In genomic region chr9:136522354-136523237, GRCh38 we compare ENCODE assay signal across 21 cellular contexts. TPM values are rescaled to one million over a fixed set of nuclear protein-coding genes. Genes with fewer than 3 reads are reported as not detected.
DNase-seq lines count a peak whose midpoint lies in the region; ATAC-seq, FAIRE-seq and TF ChIP-seq lines count a peak whose summit lies in the region.
"Had no signal": no experiment of that assay in that cellular context is flagged by ENCODE, and none has a peak within 500 bp of the region (broad histone marks: within the 10 kb centered on the region; RNA-seq: fewer than 3 reads in every experiment).

No MANE protein-coding gene starts in this region.

- H3K4ac ChIP-seq in IMR-90 (ENCODE audit: low read depth, low read length), result no peak overlapping the region

- H3K4me3 ChIP-seq in BLaER1 (no peak overlapping the region), IMR-90 (ENCODE audit: insufficient read depth, low read depth, low read length) (no peak overlapping the region), K562 (no peak overlapping the region), mucosa of descending colon (no peak overlapping the region)
- H3K4me3 ChIP-seq: right lobe of liver, uterus had no signal

- DNase-seq in IMR-90, result no peak
- no peak for DNase-seq in K562 (ENCODE audit: extremely low read depth in 1 of 4, low spot score in 3 of 4)
- peak in 2 of 3 donors; percentile 50 to 68 for DNase-seq in mucosa of descending colon
- no peak for DNase-seq in AML-193 (lab: John Stamatoyannopoulos, UW)
- no peak for DNase-seq in activated CD4-positive, alpha-beta T cell treated with anti-CD3 and anti-CD28 coated beads for 1 hour
- DNase-seq: activated CD4-positive, alpha-beta memory T cell treated with anti-CD3 and anti-CD28 coated beads, Interleukin-2, amount 10 ng/mL, durations not matched to agents 7 days and 5 days; activated CD4-positive, CD25-positive, alpha-beta regulatory T cell; CD4-positive, alpha-beta T cell; GDM1; kidney glomerular epithelial cell; NCI-H1417 treated with DMSO at 0.1 percent for 48 hours; NCI-H510A; right lobe of liver; stimulated activated CD8-positive, alpha-beta memory T cell treated with anti-CD3 and anti-CD28 coated beads, Interleukin-4, amount 100 ng/mL, for 48 hours; T1000; uterus had no signal

- H3K36me3 ChIP-seq in BLaER1 (peaks cover 42% of the 10 kb centered on the region), IMR-90 (ENCODE audit: control insufficient read depth, insufficient read depth, low read length) (peaks cover 34% of the 10 kb centered on the region), K562 (ENCODE audit: control insufficient read depth, insufficient read depth, low read length) (peaks cover 23% of the 10 kb centered on the region; the same call in 1 of the 3 replicates), mucosa of descending colon (ENCODE audit: low read depth) (peaks cover 8% of the 10 kb centered on the region)
- H3K36me3 ChIP-seq: uterus had no signal

- TF ChIP-seq POLR2A in IMR-90 (IDR thresholded peaks at IDR 0.05; ENCODE audit: low read depth, low read length) (no peak), K562 (conservative IDR thresholded peaks at IDR 0.05) (no peak)

- H3K18ac ChIP-seq in IMR-90 (ENCODE audit: low read depth, low read length), result no peak overlapping the region

- no peak overlapping the region for H2AK5ac ChIP-seq in IMR-90 (ENCODE audit: low read depth, low read length)

- BruUV-seq in IMR-90 (replicated peaks; lab: Mats Ljungman, UMichigan) (no TSS peak), K562 (replicated peaks; lab: Mats Ljungman, UMichigan) (no TSS peak)

- H4K91ac ChIP-seq in IMR-90 (ENCODE audit: insufficient read depth, low read depth, low read length), result no peak overlapping the region

- H2BK5ac ChIP-seq in IMR-90 (ENCODE audit: low read depth, low read length, poor library complexity, severe bottlenecking), result no peak overlapping the region

- no peak overlapping the region for H2BK120ac ChIP-seq in IMR-90 (ENCODE audit: low read depth, low read length)

- H3K14ac ChIP-seq in IMR-90 (replicated peaks; ENCODE audit: low read depth, low read length), result no peak overlapping the region

- no peak for FAIRE-seq in K562 (lab: Jason Lieb, UNC)
- FAIRE-seq: bronchial epithelial cell, endothelial cell of umbilical vein had no signal

- no peak overlapping the region for H2AFZ ChIP-seq in IMR-90 (replicated peaks; ENCODE audit: low read length, poor library complexity)
- no peak overlapping the region for H2AFZ ChIP-seq in K562 (ENCODE audit: low read depth, low read length)

- WGBS in IMR-90 (ENCODE audit: extremely low coverage in 2 of 2, insufficient read length in 1 of 2), 2 experiments, result 95% methylated on average over 34 of the region's 59 CpGs; no CpG with 5 or more reads in 1 of the 2 experiments
- 88% methylated on average over 44 of the region's 59 CpGs for WGBS in K562 (ENCODE audit: insufficient coverage, low coverage, missing lambda C conversion rate)

- H2AK9ac ChIP-seq in IMR-90 (replicated peaks; ENCODE audit: low read depth, low read length, poor library complexity), result no peak overlapping the region

- POLR2A ChIA-PET in IMR-90 (lab: Charles Lee; ENCODE audit: unreplicated experiment), result no interaction called here
- POLR2A ChIA-PET in K562 (lab: Yijun Ruan, JAX), result interaction anchor here (0.7 kb wide), 1 partner anchor 126 kb away, joined by 3 read pairs; no protein-coding TSS in a partner anchor

- no peak overlapping the region for H3K27ac ChIP-seq in BLaER1
- H3K27ac ChIP-seq in IMR-90 (ENCODE audit: insufficient read depth, low read length), result no peak overlapping the region
- no peak overlapping the region for H3K27ac ChIP-seq in K562 (ENCODE audit: extremely low read depth, low read depth, low read length)
- H3K27ac ChIP-seq: uterus had no signal

- H3K9me3 ChIP-seq in BLaER1 (no peaks in the 10 kb centered on the region), IMR-90 (ENCODE audit: control insufficient read depth, insufficient read depth, low read length) (no peaks in the 10 kb centered on the region), K562 (replicated peaks; ENCODE audit: control insufficient read depth, insufficient read depth, low read depth, low read length) (no peaks in the 10 kb centered on the region), mucosa of descending colon (no peaks in the 10 kb centered on the region)
- H3K9me3 ChIP-seq: right lobe of liver, uterus had no signal

- TF ChIP-seq EP300 in K562 (IDR thresholded peaks at IDR 0.05; ENCODE audit: low read length), result no peak

- H2BK20ac ChIP-seq in IMR-90 (ENCODE audit: low read depth, low read length), result no peak overlapping the region

- ATAC-seq in IMR-90 (ENCODE audit: low read depth) (no peak), K562 (no peak), mucosa of descending colon (peak; percentile 1), HG02981 (IDR thresholded peaks at IDR 0.05; ENCODE audit: unreplicated experiment) (no peak), HG02973 (IDR thresholded peaks at IDR 0.05; ENCODE audit: unreplicated experiment) (no peak)

- TF ChIP-seq RAD21 in IMR-90 (IDR thresholded peaks at IDR 0.05; ENCODE audit: low read length) (no peak), K562 (CRISPR knock-in tag; conservative IDR thresholded peaks at IDR 0.05 in 1 of 2, IDR thresholded peaks at IDR 0.05 in 1 of 2) (no peak)

- CTCF ChIA-PET in IMR-90 (lab: Yijun Ruan, JAX) (no interaction called here), K562 (lab: Yijun Ruan, JAX; ENCODE audit: low intra/inter-chr PET ratio) (no interaction called here)

- in situ Hi-C loops in IMR-90 (cut with MboI; ENCODE audit: low sequenced_read_pairs), result no loop called here
- in situ Hi-C loops in K562 (cut with MboI), result no loop called here

- no peaks in the 10 kb centered on the region; the same call in 2 of the 3 replicates for H3K79me2 ChIP-seq in K562 (ENCODE audit: control insufficient read depth, insufficient read depth, low read length)

- intact Hi-C loops in IMR-90 (cut with micrococcal nuclease), result no loop called here
- intact Hi-C loops in K562 (cut with micrococcal nuclease), result no loop called here
- intact Hi-C loops in mucosa of descending colon (cut with DNase I, micrococcal nuclease), result no loop called here

- no peak overlapping the region for H4K5ac ChIP-seq in IMR-90 (ENCODE audit: low read depth, low read length)

- no peak overlapping the region for H2BK15ac ChIP-seq in IMR-90 (ENCODE audit: low read depth, low read length)

- H3K56ac ChIP-seq in IMR-90 (ENCODE audit: extremely low read depth, insufficient read depth, low read length), result no peak overlapping the region

- TF ChIP-seq CTCF in IMR-90 (conservative IDR thresholded peaks at IDR 0.05; ENCODE audit: low read depth, low read length) (no peak), K562 (IDR thresholded peaks at IDR 0.05 in 2 of 3, conservative IDR thresholded peaks at IDR 0.05 in 1 of 3; ENCODE audit: insufficient read depth in 2 of 3, low read depth in 1 of 3, low read length in 3 of 3) (no peak), mucosa of descending colon (IDR thresholded peaks at IDR 0.05) (no peak)

- no peaks in the 10 kb centered on the region for H3K27me3 ChIP-seq in BLaER1
- no peaks in the 10 kb centered on the region for H3K27me3 ChIP-seq in IMR-90 (ENCODE audit: control insufficient read depth, insufficient read depth, low read length)
- H3K27me3 ChIP-seq in K562 (ENCODE audit: control insufficient read depth in 2 of 2, insufficient read depth in 2 of 2, low read length in 2 of 2), result no peaks in the 10 kb centered on the region
- H3K27me3 ChIP-seq: right lobe of liver, uterus had no signal

- dilution Hi-C loops in IMR-90 (cut with HindIII; ENCODE audit: low sequenced_read_pairs, unreplicated experiment), result no loop called here

- peaks cover 0 to 14% of the 10 kb centered on the region in 2 experiments; a peak in 3 of 4 replicates for H3K79me1 ChIP-seq in IMR-90 (ENCODE audit: low read depth in 1 of 2, low read length in 2 of 2)

- H3K9ac ChIP-seq in BLaER1 (no peak overlapping the region), IMR-90 (ENCODE audit: low read depth, low read length) (no peak overlapping the region), K562 (ENCODE audit: insufficient read depth in 1 of 2, low read depth in 2 of 2, low read length in 2 of 2) (no peak overlapping the region)

- no peak overlapping the region for H4K8ac ChIP-seq in IMR-90 (ENCODE audit: low read depth in 2 of 2, low read length in 2 of 2)

- no peaks in the 10 kb centered on the region for H3K9me1 ChIP-seq in IMR-90 (ENCODE audit: insufficient read depth, low read length)
- H3K9me1 ChIP-seq in K562 (ENCODE audit: control insufficient read depth, insufficient read depth, low read length), result no peaks in the 10 kb centered on the region

- peaks cover 83% of the 10 kb centered on the region for H3K4me1 ChIP-seq in BLaER1
- H3K4me1 ChIP-seq in IMR-90 (ENCODE audit: control insufficient read depth, insufficient read depth, low read length), result no peaks in the 10 kb centered on the region; the same call in 1 of the 2 replicates
- H3K4me1 ChIP-seq in K562 (replicated peaks in 1 of 2; ENCODE audit: control insufficient read depth in 2 of 2, insufficient read depth in 2 of 2, low read length in 2 of 2), result peaks cover 0 to 74% of the 10 kb centered on the region in 2 experiments; a peak in 2 of 5 replicates
- H3K4me1 ChIP-seq in mucosa of descending colon (ENCODE audit: low read depth), result peaks cover 84% of the 10 kb centered on the region

- peaks cover 99% of the 10 kb centered on the region for H4K20me1 ChIP-seq in BLaER1
- peaks cover 8% of the 10 kb centered on the region for H4K20me1 ChIP-seq in IMR-90 (ENCODE audit: insufficient read depth, low read length)
- no peaks in the 10 kb centered on the region for H4K20me1 ChIP-seq in K562 (replicated peaks; ENCODE audit: control insufficient read depth, insufficient read depth, low read length)

- no peak overlapping the region for H3K23ac ChIP-seq in IMR-90 (ENCODE audit: low read depth, low read length)

- H3K4me2 ChIP-seq in BLaER1, result peak overlapping the region; percentile 26; the same call in 1 of the 2 replicates
- no peak overlapping the region for H3K4me2 ChIP-seq in IMR-90 (ENCODE audit: low read depth, low read length)
- H3K4me2 ChIP-seq in K562 (ENCODE audit: insufficient read depth, low read length), result no peak overlapping the region

RNA-seq across cellular contexts. Expression of gene NOTCH1, which starts 23.3 kb away (rescaled TPM):
- total RNA-seq in IMR-90 (2012; rRNA removed) (1.8 and 2.5 TPM in 2 replicates), K562 (2014; rRNA removed) (7.1 and 12.0 TPM in 2 replicates), K562 (2014; rRNA removed; fragmentation: Illumina TruSeq; extraction: Trizol) (0.69 and 0.73 TPM in 2 replicates), K562 (2015; rRNA removed; fragmentation: Illumina TruSeq; extraction: Trizol) (2.3 and 2.8 TPM in 2 replicates), K562 (2021) (26.7 and 31.4 TPM in 2 replicates), mucosa of descending colon (100 to 1,000 TPM in 1 of 3 donors, 10 to 100 TPM in 2; 59.0 to 101 (median 72.6) TPM)
- polyA plus RNA-seq in IMR-90 (2012; rRNA removed) (6.0 and 6.9 TPM in 2 replicates), K562 (2011; rRNA removed) (1.2 and 2.2 TPM in 2 replicates), K562 (2014; fragmentation: Illumina TruSeq; extraction: Trizol) (2.6 and 6.3 TPM in 2 replicates), K562 (2014; fragmentation: Nextera tagmentation; extraction: Ambion mirVana) (under 1 TPM; 0.03 to 0.04 TPM), K562 (2014; rRNA removed) (8.2 and 8.6 TPM in 2 replicates)
- 4.0 and 8.0 TPM in 2 replicates for polyA plus RNA-seq in IMR-90 (2012; cell fraction: cytosol; rRNA removed)
- polyA plus RNA-seq in IMR-90 (2012; cell fraction: nucleus; rRNA removed; ENCODE audit: low replicate concordance), result 19.2 and 42.7 TPM in 2 replicates
- 19.9 and 65.7 TPM in 2 replicates for total RNA-seq in K562 (2011; cell fraction: chromatin; rRNA removed; ENCODE audit: low replicate concordance)
- 52.4 and 65.7 TPM in 2 replicates for total RNA-seq in K562 (2011; cell fraction: nucleolus; rRNA removed)
- 25.2 and 35.0 TPM in 2 replicates for total RNA-seq in K562 (2011; cell fraction: nucleoplasm; rRNA removed)
- polyA plus RNA-seq in K562 (2011; cell fraction: cytosol; rRNA removed), result 2.9 and 4.9 TPM in 2 replicates
- polyA plus RNA-seq in K562 (2011; cell fraction: nucleus; rRNA removed), result 13.3 and 22.9 TPM in 2 replicates
- 10.2 and 14.1 TPM in 2 replicates for polyA plus RNA-seq in K562 (2012)
- 2.0 and 2.8 TPM in 2 replicates for polyA minus RNA-seq in K562 (2011; rRNA and poly(A)+ RNA removed)
- polyA minus RNA-seq in K562 (2011; cell fraction: cytosol; rRNA and poly(A)+ RNA removed), result 35.0 and 45.4 TPM in 2 replicates
- 15.9 and 18.9 TPM in 2 replicates for polyA minus RNA-seq in K562 (2011; cell fraction: nucleus; rRNA and poly(A)+ RNA removed)

RNA-seq across cellular contexts. Expression of gene SEC16A, which starts 39.8 kb away (rescaled TPM):
- 12.2 and 12.8 TPM in 2 replicates for total RNA-seq in IMR-90 (2012; rRNA removed)
- 42.2 and 48.1 TPM in 2 replicates for polyA plus RNA-seq in IMR-90 (2012; rRNA removed)
- 26.9 and 29.1 TPM in 2 replicates for polyA plus RNA-seq in IMR-90 (2012; cell fraction: cytosol; rRNA removed)
- polyA plus RNA-seq in IMR-90 (2012; cell fraction: nucleus; rRNA removed; ENCODE audit: low replicate concordance), result 106 and 130 TPM in 2 replicates
- 131 and 191 TPM in 2 replicates for total RNA-seq in K562 (2011; cell fraction: chromatin; rRNA removed; ENCODE audit: low replicate concordance)
- 87.9 and 99.6 TPM in 2 replicates for total RNA-seq in K562 (2011; cell fraction: nucleolus; rRNA removed)
- total RNA-seq in K562 (2011; cell fraction: nucleoplasm; rRNA removed), result 87.4 and 93.4 TPM in 2 replicates
- 17.1 and 20.1 TPM in 2 replicates for total RNA-seq in K562 (2014; rRNA removed)
- 9.1 and 9.3 TPM in 2 replicates for total RNA-seq in K562 (2014; rRNA removed; fragmentation: Illumina TruSeq; extraction: Trizol)
- 8.7 and 11.1 TPM in 2 replicates for total RNA-seq in K562 (2015; rRNA removed; fragmentation: Illumina TruSeq; extraction: Trizol)
- 56.1 and 62.8 TPM in 2 replicates for total RNA-seq in K562 (2021)
- 14.0 and 25.1 TPM in 2 replicates for polyA plus RNA-seq in K562 (2011; rRNA removed)
- 14.1 and 19.3 TPM in 2 replicates for polyA plus RNA-seq in K562 (2011; cell fraction: cytosol; rRNA removed)
- polyA plus RNA-seq in K562 (2011; cell fraction: nucleus; rRNA removed), result 83.4 and 92.4 TPM in 2 replicates
- polyA plus RNA-seq in K562 (2012), result 40.9 and 50.7 TPM in 2 replicates
- polyA plus RNA-seq in K562 (2014; fragmentation: Illumina TruSeq; extraction: Trizol), result 44.6 and 47.6 TPM in 2 replicates
- 10 to 100 TPM in 1 of 2 experiments, 1 to 10 TPM in 1; 8.3 to 12.0 TPM for polyA plus RNA-seq in K562 (2014; fragmentation: Nextera tagmentation; extraction: Ambion mirVana)
- polyA plus RNA-seq in K562 (2014; rRNA removed), result 30.9 and 32.2 TPM in 2 replicates
- 9.3 and 13.0 TPM in 2 replicates for polyA minus RNA-seq in K562 (2011; rRNA and poly(A)+ RNA removed)
- polyA minus RNA-seq in K562 (2011; cell fraction: cytosol; rRNA and poly(A)+ RNA removed), result 32.1 and 45.6 TPM in 2 replicates
- polyA minus RNA-seq in K562 (2011; cell fraction: nucleus; rRNA and poly(A)+ RNA removed), result 19.7 and 31.5 TPM in 2 replicates
- total RNA-seq in mucosa of descending colon, result 10 to 100 TPM; 60.0 to 69.5 (median 69.3) TPM

Comparison
In these comparisons a context has a peak if more than half of its experiments do, and no peak if none do; other contexts are left out.
1. DNase-seq: peak in mucosa of descending colon (2 of 3); none in IMR-90 (single experiment), K562 (0 of 4), AML-193 (0 of 2) and activated CD4-positive, alpha-beta T cell treated with anti-CD3 and anti-CD28 coated beads for 1 hour (single experiment).